Comparison of ENCODE assay signal across 1 cellular context in the genomic region with DNA sequence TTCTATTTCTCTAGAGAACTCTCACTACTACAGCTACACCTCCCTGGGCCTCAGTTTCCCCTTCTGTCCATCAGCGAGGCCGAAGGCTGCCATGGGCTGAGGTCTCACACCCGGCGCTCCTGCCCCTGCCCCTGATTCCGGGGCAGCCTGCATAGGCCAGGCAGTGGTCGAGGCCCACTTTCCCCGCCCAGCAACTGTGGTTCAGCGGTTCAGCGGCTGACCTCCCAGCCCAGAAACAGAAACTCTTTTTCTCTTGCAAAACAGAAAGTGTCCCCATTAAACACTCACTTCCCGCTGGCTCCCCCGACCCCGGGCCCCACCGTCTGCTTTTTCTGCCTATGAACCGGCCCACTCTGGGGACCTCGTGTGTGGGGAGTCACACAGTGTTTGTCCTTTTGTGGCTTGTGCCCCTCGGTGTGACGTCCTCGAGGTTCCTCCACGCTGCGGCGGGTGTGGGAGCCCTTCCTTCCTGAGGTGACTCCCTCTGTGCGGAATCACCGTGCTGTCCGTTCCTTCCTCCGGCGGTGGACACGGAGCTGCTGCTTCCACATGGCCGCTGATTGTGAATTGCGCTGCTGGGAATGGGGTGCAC.
A peak's percentile ranks its signal among the peaks of the same experiment; 100 is the strongest.
TF ChIP-seq lines count a peak whose summit lies in the region.

No MANE protein-coding gene starts in this region.

TF ChIP-seq in HepG2, 621 proteins besides CTCF, POLR2A, EP300 and RAD21 (continued from another document):
- TF ChIP-seq, protein P1, sequence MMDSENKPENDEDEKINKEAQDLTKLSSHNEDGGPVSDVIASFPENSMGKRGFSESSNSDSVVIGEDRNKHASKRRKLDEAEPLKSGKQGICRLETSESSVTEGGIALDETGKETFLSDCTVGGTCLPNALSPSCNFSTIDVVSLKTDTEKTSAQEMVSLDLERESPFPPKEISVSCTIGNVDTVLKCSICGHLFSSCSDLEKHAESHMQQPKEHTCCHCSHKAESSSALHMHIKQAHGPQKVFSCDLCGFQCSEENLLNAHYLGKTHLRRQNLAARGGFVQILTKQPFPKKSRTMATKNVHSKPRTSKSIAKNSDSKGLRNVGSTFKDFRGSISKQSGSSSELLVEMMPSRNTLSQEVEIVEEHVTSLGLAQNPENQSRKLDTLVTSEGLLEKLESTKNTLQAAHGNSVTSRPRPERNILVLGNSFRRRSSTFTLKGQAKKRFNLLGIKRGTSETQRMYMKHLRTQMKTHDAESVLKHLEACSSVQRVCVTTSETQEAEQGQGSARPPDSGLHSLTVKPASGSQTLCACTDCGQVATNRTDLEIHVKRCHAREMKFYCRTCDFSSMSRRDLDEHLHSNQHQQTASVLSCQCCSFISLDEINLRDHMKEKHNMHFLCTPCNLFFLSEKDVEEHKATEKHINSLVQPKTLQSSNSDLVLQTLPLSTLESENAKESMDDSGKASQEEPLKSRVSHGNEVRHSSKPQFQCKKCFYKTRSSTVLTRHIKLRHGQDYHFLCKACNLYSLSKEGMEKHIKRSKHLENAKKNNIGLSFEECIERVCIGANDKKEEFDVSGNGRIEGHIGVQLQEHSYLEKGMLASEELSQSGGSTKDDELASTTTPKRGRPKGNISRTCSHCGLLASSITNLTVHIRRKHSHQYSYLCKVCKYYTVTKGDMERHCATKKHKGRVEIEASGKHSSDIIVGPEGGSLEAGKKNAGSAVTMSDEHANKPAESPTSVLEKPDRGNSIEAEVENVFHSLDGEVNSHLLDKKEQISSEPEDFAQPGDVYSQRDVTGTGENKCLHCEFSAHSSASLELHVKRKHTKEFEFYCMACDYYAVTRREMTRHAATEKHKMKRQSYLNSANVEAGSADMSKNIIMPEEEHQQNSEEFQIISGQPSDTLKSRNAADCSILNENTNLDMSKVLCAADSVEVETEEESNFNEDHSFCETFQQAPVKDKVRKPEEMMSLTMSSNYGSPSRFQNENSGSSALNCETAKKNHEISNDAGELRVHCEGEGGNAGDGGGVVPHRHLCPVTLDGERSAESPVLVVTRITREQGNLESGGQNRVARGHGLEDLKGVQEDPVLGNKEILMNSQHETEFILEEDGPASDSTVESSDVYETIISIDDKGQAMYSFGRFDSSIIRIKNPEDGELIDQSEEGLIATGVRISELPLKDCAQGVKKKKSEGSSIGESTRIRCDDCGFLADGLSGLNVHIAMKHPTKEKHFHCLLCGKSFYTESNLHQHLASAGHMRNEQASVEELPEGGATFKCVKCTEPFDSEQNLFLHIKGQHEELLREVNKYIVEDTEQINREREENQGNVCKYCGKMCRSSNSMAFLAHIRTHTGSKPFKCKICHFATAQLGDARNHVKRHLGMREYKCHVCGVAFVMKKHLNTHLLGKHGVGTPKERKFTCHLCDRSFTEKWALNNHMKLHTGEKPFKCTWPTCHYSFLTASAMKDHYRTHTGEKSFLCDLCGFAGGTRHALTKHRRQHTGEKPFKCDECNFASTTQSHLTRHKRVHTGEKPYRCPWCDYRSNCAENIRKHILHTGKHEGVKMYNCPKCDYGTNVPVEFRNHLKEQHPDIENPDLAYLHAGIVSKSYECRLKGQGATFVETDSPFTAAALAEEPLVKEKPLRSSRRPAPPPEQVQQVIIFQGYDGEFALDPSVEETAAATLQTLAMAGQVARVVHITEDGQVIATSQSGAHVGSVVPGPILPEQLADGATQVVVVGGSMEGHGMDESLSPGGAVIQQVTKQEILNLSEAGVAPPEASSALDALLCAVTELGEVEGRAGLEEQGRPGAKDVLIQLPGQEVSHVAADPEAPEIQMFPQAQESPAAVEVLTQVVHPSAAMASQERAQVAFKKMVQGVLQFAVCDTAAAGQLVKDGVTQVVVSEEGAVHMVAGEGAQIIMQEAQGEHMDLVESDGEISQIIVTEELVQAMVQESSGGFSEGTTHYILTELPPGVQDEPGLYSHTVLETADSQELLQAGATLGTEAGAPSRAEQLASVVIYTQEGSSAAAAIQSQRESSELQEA (CRISPR knock-in tag; IDR thresholded peaks at IDR 0.05; ENCODE audit: not compliant biosample characterization): peak; percentile 62
